Comparison of ENCODE assay signal across 14 cellular contexts in the genomic region with DNA sequence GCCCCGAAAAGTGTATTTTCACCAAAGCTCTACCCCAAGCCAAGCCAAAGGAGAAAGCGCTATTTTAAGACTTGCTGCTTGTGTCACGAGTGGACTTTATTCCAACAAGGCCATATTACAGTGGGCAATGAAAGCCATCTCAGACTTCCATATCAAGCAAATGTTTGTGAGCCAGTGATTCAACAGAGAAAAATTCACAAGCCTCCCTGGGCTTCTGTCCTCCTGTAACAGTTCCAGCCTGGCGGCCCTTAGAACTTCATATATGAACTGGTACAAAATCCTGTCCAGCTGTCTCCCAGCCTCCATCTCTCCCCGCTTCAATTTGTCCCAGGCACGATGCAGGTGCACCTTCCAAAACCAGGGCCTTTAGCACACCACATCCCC. TPM values are rescaled to one million over a fixed set of nuclear protein-coding genes. Genes with fewer than 3 reads are reported as not detected.
DNase-seq lines count a peak whose midpoint lies in the region; ATAC-seq and TF ChIP-seq lines count a peak whose summit lies in the region.
"Had no signal": no experiment of that assay in that cellular context is flagged by ENCODE, and none has a peak within 500 bp of the region (broad histone marks: within the 10 kb centered on the region; RNA-seq: fewer than 3 reads in every experiment).

No MANE protein-coding gene starts in this region.

- in situ Hi-C loops in GM23248 (cut with MboI) = no loop called here

- H3K4me1 ChIP-seq in GM23248 (ENCODE audit: insufficient read depth) = peaks cover 18% of the 10 kb centered on the region
- H3K4me1 ChIP-seq in esophagus muscularis mucosa = peaks cover 26 to 36% (median 29%) of the 10 kb centered on the region in 4 donors
- H3K4me1 ChIP-seq in lower lobe of right lung = no peaks in the 10 kb centered on the region
- peaks cover 8 to 25% of the 10 kb centered on the region in 2 donors for H3K4me1 ChIP-seq in thoracic aorta (ENCODE audit: control insufficient read depth in 1 of 2, low read depth in 2 of 2)

- no peaks in the 10 kb centered on the region for H3K9me2 ChIP-seq in GM23248 (ENCODE audit: insufficient read depth)

- no peaks in the 10 kb centered on the region for H3K36me3 ChIP-seq in GM23248 (ENCODE audit: low read depth)
- H3K36me3 ChIP-seq in esophagus muscularis mucosa = no peaks in the 10 kb centered on the region
- no peaks in the 10 kb centered on the region for H3K36me3 ChIP-seq in lower lobe of right lung
- H3K36me3 ChIP-seq in thoracic aorta = no peaks in the 10 kb centered on the region
- H3K36me3 ChIP-seq: neutrophil had no signal

- no peaks in the 10 kb centered on the region for H3K4me1 Mint-ChIP-seq in activated naive CD4-positive, alpha-beta T cell treated with anti-CD3 and anti-CD28 coated beads, Interleukin-2, amount 10 ng/mL, durations not matched to agents 7 days and 5 days

- H3K27ac ChIP-seq in GM23248 (no peak overlapping the region), esophagus muscularis mucosa (replicated peaks in 1 of 4) (peak overlapping the region; percentile 57 to 81 (median 77)), lower lobe of right lung (peak overlapping the region; percentile 18), thoracic aorta (peak overlapping the region; percentile 25 to 55)
- H3K27ac ChIP-seq: neutrophil had no signal

- TF ChIP-seq EP300 in esophagus muscularis mucosa (IDR thresholded peaks at IDR 0.05) = no peak

- DNase-seq in GM23248 = peak; percentile 75
- no peak for DNase-seq in esophagus muscularis mucosa (ENCODE audit: extremely low spot score)
- no peak for DNase-seq in lower lobe of right lung
- peak; percentile 3 for DNase-seq in thoracic aorta (ENCODE audit: low spot score)
- DNase-seq in activated naive CD4-positive, alpha-beta T cell treated with anti-CD3 and anti-CD28 coated beads, Interleukin-2, amount 10 ng/mL, durations not matched to agents 7 days and 5 days = no peak
- DNase-seq: activated naive CD4-positive, alpha-beta T cell treated with Interleukin-2 at 50 U/mL for 16 hours; CD4-positive, alpha-beta T cell; NCI-H187 had no signal

- no peak for TF ChIP-seq POLR2A in esophagus muscularis mucosa (IDR thresholded peaks at IDR 0.05; ENCODE audit: low read depth)

- no peak overlapping the region for H3K4me3 ChIP-seq in GM23248
- peak overlapping the region in 1 of 4 donors; percentile 14 for H3K4me3 ChIP-seq in esophagus muscularis mucosa
- H3K4me3 ChIP-seq in lower lobe of right lung = no peak overlapping the region
- H3K4me3 ChIP-seq in thoracic aorta = peak overlapping the region; percentile 43
- H3K4me3 ChIP-seq: K562 had no signal

- no peaks in the 10 kb centered on the region for H3K9me3 Mint-ChIP-seq in activated naive CD4-positive, alpha-beta T cell treated with anti-CD3 and anti-CD28 coated beads, Interleukin-2, amount 10 ng/mL, durations not matched to agents 7 days and 5 days
- H3K9me3 Mint-ChIP-seq: CD4-positive, alpha-beta T cell; dendritic cell treated with granulocyte-macrophage colony-stimulating factor and Interleukin-4, amounts not matched to agents 40 ng/mL and 50 ng/mL, for 4 days had no signal

- peaks cover 4% of the 10 kb centered on the region; the same call in 1 of the 2 replicates for H3F3A ChIP-seq in GM23248 (ENCODE audit: insufficient read depth)

- WGBS in GM23248 (ENCODE audit: low coverage in 1 of 2, low lambda C conversion rate in 2 of 2, missing lambda C conversion rate in 2 of 2), 2 experiments = 44 to 52% methylated on average over 6 of the region's 6 CpGs
- 51% methylated on average over 6 of the region's 6 CpGs for WGBS in esophagus muscularis mucosa

- intact Hi-C loops in esophagus muscularis mucosa (cut with DNase I) = no loop called here
- intact Hi-C loops in lower lobe of right lung (cut with DNase I) = no loop called here

- H4K20me1 ChIP-seq in GM23248 (ENCODE audit: insufficient read depth) = no peaks in the 10 kb centered on the region

- H3K4me3 Mint-ChIP-seq in activated naive CD4-positive, alpha-beta T cell treated with anti-CD3 and anti-CD28 coated beads, Interleukin-2, amount 10 ng/mL, durations not matched to agents 7 days and 5 days = no peak overlapping the region
- H3K4me3 Mint-ChIP-seq: CD4-positive, alpha-beta T cell; dendritic cell treated with granulocyte-macrophage colony-stimulating factor and Interleukin-4, amounts not matched to agents 40 ng/mL and 50 ng/mL, for 4 days had no signal

- H2AFZ ChIP-seq in GM23248 = no peak overlapping the region

- no peaks in the 10 kb centered on the region for H3K27me3 Mint-ChIP-seq in activated naive CD4-positive, alpha-beta T cell treated with anti-CD3 and anti-CD28 coated beads, Interleukin-2, amount 10 ng/mL, durations not matched to agents 7 days and 5 days

- H3K4me2 ChIP-seq in GM23248 (ENCODE audit: unreplicated experiment) = peak overlapping the region; percentile 31

- H3K27ac Mint-ChIP-seq in activated naive CD4-positive, alpha-beta T cell treated with anti-CD3 and anti-CD28 coated beads, Interleukin-2, amount 10 ng/mL, durations not matched to agents 7 days and 5 days = no peak overlapping the region
- H3K27ac Mint-ChIP-seq: CD4-positive, alpha-beta T cell; dendritic cell treated with granulocyte-macrophage colony-stimulating factor and Interleukin-4, amounts not matched to agents 40 ng/mL and 50 ng/mL, for 4 days had no signal

- ATAC-seq in lower lobe of right lung (peak; percentile 32 to 45), thoracic aorta (ENCODE audit: insufficient number of reproducible peaks, low FRiP score, low read depth) (peak; percentile 51), GM18502 (IDR thresholded peaks at IDR 0.05; ENCODE audit: poor library complexity, unreplicated experiment) (no peak), HG03565 (IDR thresholded peaks at IDR 0.05; ENCODE audit: unreplicated experiment) (no peak), SK-N-SH treated with all-trans-retinoic acid at 6 μM for 48 hours (no peak)
- ATAC-seq: K562 had no signal

- H3K36me3 Mint-ChIP-seq in activated naive CD4-positive, alpha-beta T cell treated with anti-CD3 and anti-CD28 coated beads, Interleukin-2, amount 10 ng/mL, durations not matched to agents 7 days and 5 days = no peaks in the 10 kb centered on the region

- CTCF ChIA-PET in activated naive CD4-positive, alpha-beta T cell treated with anti-CD3 and anti-CD28 coated beads, Interleukin-2, amount 10 ng/mL, durations not matched to agents 7 days and 5 days (lab: Charles Lee) = interaction anchor here (1.3 kb wide), 1 partner anchor 14 kb away, joined by 6 read pairs; no protein-coding TSS in a partner anchor

- H3K9ac ChIP-seq in GM23248 = no peak overlapping the region

- H3K79me2 ChIP-seq in GM23248 (ENCODE audit: insufficient read depth) = peaks cover 56% of the 10 kb centered on the region

- H3K9me3 ChIP-seq in GM23248 (ENCODE audit: low read depth) (no peaks in the 10 kb centered on the region), esophagus muscularis mucosa (no peaks in the 10 kb centered on the region), lower lobe of right lung (no peaks in the 10 kb centered on the region), thoracic aorta (no peaks in the 10 kb centered on the region)
- H3K9me3 ChIP-seq: neutrophil had no signal

- H3K27me3 ChIP-seq in GM23248 (replicated peaks; ENCODE audit: insufficient read depth) (no peaks in the 10 kb centered on the region), esophagus muscularis mucosa (no peaks in the 10 kb centered on the region), lower lobe of right lung (ENCODE audit: low read depth) (no peaks in the 10 kb centered on the region), thoracic aorta (replicated peaks; ENCODE audit: insufficient read depth) (no peaks in the 10 kb centered on the region)

- no peak for TF ChIP-seq CTCF in esophagus muscularis mucosa (IDR thresholded peaks at IDR 0.05)
- no peak for TF ChIP-seq CTCF in lower lobe of right lung (IDR thresholded peaks at IDR 0.05)
- TF ChIP-seq CTCF in thoracic aorta (IDR thresholded peaks at IDR 0.05) = no peak

TF ChIP-seq in SK-N-SH treated with all-trans-retinoic acid at 6 μM for 48 hours, 23 proteins besides CTCF, POLR2A, EP300 and RAD21 (continues in another document):
- TF ChIP-seq ZC3H10 (CRISPR knock-in tag; IDR thresholded peaks at IDR 0.05) (no peak), TCF4 (CRISPR knock-in tag; IDR thresholded peaks at IDR 0.05; ENCODE audit: borderline replicate concordance) (no peak), ZNF8 (CRISPR knock-in tag; IDR thresholded peaks at IDR 0.05) (no peak), BACH2 (CRISPR knock-in tag; IDR thresholded peaks at IDR 0.05; ENCODE audit: borderline replicate concordance) (no peak)
- TF ChIP-seq, protein P1, sequence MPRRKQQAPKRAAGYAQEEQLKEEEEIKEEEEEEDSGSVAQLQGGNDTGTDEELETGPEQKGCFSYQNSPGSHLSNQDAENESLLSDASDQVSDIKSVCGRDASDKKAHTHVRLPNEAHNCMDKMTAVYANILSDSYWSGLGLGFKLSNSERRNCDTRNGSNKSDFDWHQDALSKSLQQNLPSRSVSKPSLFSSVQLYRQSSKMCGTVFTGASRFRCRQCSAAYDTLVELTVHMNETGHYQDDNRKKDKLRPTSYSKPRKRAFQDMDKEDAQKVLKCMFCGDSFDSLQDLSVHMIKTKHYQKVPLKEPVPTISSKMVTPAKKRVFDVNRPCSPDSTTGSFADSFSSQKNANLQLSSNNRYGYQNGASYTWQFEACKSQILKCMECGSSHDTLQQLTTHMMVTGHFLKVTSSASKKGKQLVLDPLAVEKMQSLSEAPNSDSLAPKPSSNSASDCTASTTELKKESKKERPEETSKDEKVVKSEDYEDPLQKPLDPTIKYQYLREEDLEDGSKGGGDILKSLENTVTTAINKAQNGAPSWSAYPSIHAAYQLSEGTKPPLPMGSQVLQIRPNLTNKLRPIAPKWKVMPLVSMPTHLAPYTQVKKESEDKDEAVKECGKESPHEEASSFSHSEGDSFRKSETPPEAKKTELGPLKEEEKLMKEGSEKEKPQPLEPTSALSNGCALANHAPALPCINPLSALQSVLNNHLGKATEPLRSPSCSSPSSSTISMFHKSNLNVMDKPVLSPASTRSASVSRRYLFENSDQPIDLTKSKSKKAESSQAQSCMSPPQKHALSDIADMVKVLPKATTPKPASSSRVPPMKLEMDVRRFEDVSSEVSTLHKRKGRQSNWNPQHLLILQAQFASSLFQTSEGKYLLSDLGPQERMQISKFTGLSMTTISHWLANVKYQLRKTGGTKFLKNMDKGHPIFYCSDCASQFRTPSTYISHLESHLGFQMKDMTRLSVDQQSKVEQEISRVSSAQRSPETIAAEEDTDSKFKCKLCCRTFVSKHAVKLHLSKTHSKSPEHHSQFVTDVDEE (CRISPR knock-in tag; IDR thresholded peaks at IDR 0.05) = no peak

RNA-seq across cellular contexts. Expression of a gene that starts 11.2 kb away (rescaled TPM):
- total RNA-seq in GM23248 (2014; rRNA removed; shearing (Covaris generic)) = 10.5 and 12.8 TPM in 2 replicates
- 1.5 and 1.6 TPM in 2 replicates for polyA plus RNA-seq in GM23248 (2016; fragmentation: Nextera tagmentation; extraction: Ambion mirVana)
- total RNA-seq in esophagus muscularis mucosa (10 to 100 TPM; 29.9 to 48.4 (median 32.4) TPM), lower lobe of right lung (27.4 TPM), thoracic aorta (10 to 100 TPM; 29.5 to 42.1 TPM)

Comparison
In these comparisons a context has a peak if more than half of its experiments do, and no peak if none do; other contexts are left out.
1. DNase-seq: peak in GM23248 (single experiment) and thoracic aorta (single experiment); none in esophagus muscularis mucosa (single experiment), lower lobe of right lung (single experiment) and activated naive CD4-positive, alpha-beta T cell treated with anti-CD3 and anti-CD28 coated beads, Interleukin-2, amount 10 ng/mL, durations not matched to agents 7 days and 5 days (single experiment).
2. ATAC-seq: peak in lower lobe of right lung (2 of 2) and thoracic aorta (single experiment); none in GM18502 (single experiment), HG03565 (single experiment) and SK-N-SH treated with all-trans-retinoic acid at 6 μM for 48 hours (single experiment).